Comparison of ENCODE assay signal across 15 cellular contexts in genomic region chr1:247324913-247325312, GRCh38.
"Had no signal": no experiment of that assay in that cellular context is flagged by ENCODE, and none has a peak within 500 bp of the region (broad histone marks: within the 10 kb centered on the region; RNA-seq: fewer than 3 reads in every experiment).

No MANE protein-coding gene starts in this region.

- H3K9me3 Mint-ChIP-seq: activated CD8-positive, alpha-beta T cell treated with anti-CD3 and anti-CD28 coated beads for 36 hours had no signal

- H3K4me3 ChIP-seq: ascending aorta, cardiac muscle cell, hepatocyte, left ventricle myocardium inferior, tibial artery, vagina had no signal

- H3K27me3 Mint-ChIP-seq: activated CD4-positive, alpha-beta T cell treated with anti-CD3 and anti-CD28 coated beads for 36 hours; activated CD8-positive, alpha-beta T cell treated with anti-CD3 and anti-CD28 coated beads for 36 hours had no signal

- H3K9me3 ChIP-seq: ascending aorta, left ventricle myocardium inferior, tibial artery, vagina had no signal

- H3K4me3 Mint-ChIP-seq: activated CD4-positive, alpha-beta T cell treated with anti-CD3 and anti-CD28 coated beads for 36 hours; activated CD8-positive, alpha-beta T cell treated with anti-CD3 and anti-CD28 coated beads for 36 hours had no signal

- ATAC-seq: activated CD4-positive, alpha-beta T cell treated with anti-CD3 and anti-CD28 coated beads for 36 hours; activated CD8-positive, alpha-beta T cell treated with anti-CD3 and anti-CD28 coated beads for 36 hours had no signal

- H3K27ac ChIP-seq: ascending aorta, cardiac muscle cell, epithelial cell of prostate, hepatocyte, left ventricle myocardium inferior, tibial artery, vagina, WERI-Rb-1 had no signal

- H3K27ac Mint-ChIP-seq: activated CD4-positive, alpha-beta T cell treated with anti-CD3 and anti-CD28 coated beads for 36 hours had no signal

- DNase-seq: activated CD4-positive, alpha-beta T cell treated with anti-CD3 and anti-CD28 coated beads for 36 hours; activated CD8-positive, alpha-beta memory T cell treated with anti-CD3 and anti-CD28 coated beads, Interleukin-2, amount 50 U/mL, for 4 hours; activated CD8-positive, alpha-beta T cell treated with anti-CD3 and anti-CD28 coated beads for 36 hours; effector CD4-positive, alpha-beta T cell; kidney; left ventricle myocardium inferior; mesenchymal stem cell; small intestine; tibial artery; WERI-Rb-1 had no signal

- H3K4me1 ChIP-seq: ascending aorta had no signal

- H3K27me3 ChIP-seq: ascending aorta, cardiac muscle cell, hepatocyte, tibial artery, vagina had no signal
